Comparison of ENCODE assay signal across 8 cellular contexts in genomic region chr12:116737774-116738657, GRCh38. TPM values are rescaled to one million over a fixed set of nuclear protein-coding genes. Genes with fewer than 3 reads are reported as not detected.
DNase-seq lines count a peak whose midpoint lies in the region; ATAC-seq and TF ChIP-seq lines count a peak whose summit lies in the region.

TSS of gene RNFT2 (plus strand) at chr12:116738315. CDS start at chr12:116740498, 2,183 bp downstream.
TSS of gene SPRING1 (minus strand) at chr12:116738069. CDS start at chr12:116737900, 169 bp downstream.

- H3K27ac Mint-ChIP-seq in Calu3 (ENCODE audit: unreplicated experiment): peak within 1 kb of the TSS; percentile 69
- H3K27ac Mint-ChIP-seq in endothelial cell (ENCODE audit: unreplicated experiment): peak within 1 kb of the TSS; percentile 84
- H3K27ac Mint-ChIP-seq in mesothelial cell of epicardium: peak within 1 kb of the TSS; percentile 90

- H3K4me1 ChIP-seq in NT2/D1 (ENCODE audit: insufficient read depth, insufficient read length): no peaks in the 10 kb centered on the region

- H3K9me3 ChIP-seq in NT2/D1 (ENCODE audit: insufficient read depth, low read length): no peaks in the 10 kb centered on the region

- peak; percentile 99 for DNase-seq in Calu3
- DNase-seq in HUDEP-2 (lab: John Stamatoyannopoulos, UW; ENCODE audit: unreplicated experiment in 76 of 76): peak in 75 of 76 experiments; percentile 58 to 99 (median 97)
- peak; percentile 99 for DNase-seq in NT2/D1 (ENCODE audit: low read depth, low spot score)
- peak; percentile 99 for DNase-seq in activated CD8-positive, alpha-beta memory T cell treated with anti-CD3 and anti-CD28 coated beads, Interleukin-2, amount 50 U/mL, for 24 hours (ENCODE audit: extremely low read depth)
- DNase-seq in endothelial cell (ENCODE audit: low spot score): peak; percentile 98
- peak; percentile 97 to 98 for DNase-seq in mesothelial cell of epicardium (ENCODE audit: low spot score in 2 of 2, unreplicated experiment in 2 of 2)
- DNase-seq in stimulated activated CD8-positive, alpha-beta memory T cell treated with anti-CD3 and anti-CD28 coated beads, Interleukin-15, amount 100 ng/mL, for 48 hours (ENCODE audit: low read depth in 2 of 2): peak; percentile 98 to 99

- H3K36me3 ChIP-seq in NT2/D1 (ENCODE audit: insufficient read depth, insufficient read length, low read length): peaks cover 27% of the 10 kb centered on the region

- TF ChIP-seq CTCF in Calu3 (IDR thresholded peaks at IDR 0.05; ENCODE audit: unreplicated experiment): no peak
- no peak for TF ChIP-seq CTCF in endothelial cell (IDR thresholded peaks at IDR 0.05; ENCODE audit: unreplicated experiment)
- TF ChIP-seq CTCF in mesothelial cell of epicardium (IDR thresholded peaks at IDR 0.05; ENCODE audit: unreplicated experiment): peak; percentile 14

- peak within 1 kb of the TSS; percentile 98 for H3K9ac ChIP-seq in NT2/D1 (ENCODE audit: insufficient read length, low read depth)

- intact Hi-C loops in Calu3 (cut with micrococcal nuclease; ENCODE audit: unreplicated experiment): loop anchor here (1.0 to 10.0 kb wide), 4 partner anchors 79 to 217 kb away; partner anchors contain the start of gene HRK

- ATAC-seq in GM21381 (IDR thresholded peaks at IDR 0.05; ENCODE audit: unreplicated experiment): peak; percentile 96

- peak within 1 kb of the TSS; percentile 86 for H3K4me3 Mint-ChIP-seq in Calu3 (ENCODE audit: low read depth, unreplicated experiment)
- H3K4me3 Mint-ChIP-seq in endothelial cell (ENCODE audit: unreplicated experiment): peak within 1 kb of the TSS; percentile 97
- peak within 1 kb of the TSS; percentile 87 for H3K4me3 Mint-ChIP-seq in mesothelial cell of epicardium

- peaks cover 13% of the 10 kb centered on the region for H3K27me3 ChIP-seq in NT2/D1 (ENCODE audit: insufficient read depth, insufficient read length)

- H3K36me3 Mint-ChIP-seq in Calu3 (ENCODE audit: insufficient read depth, unreplicated experiment) (peaks cover 54% of the 10 kb centered on the region), endothelial cell (ENCODE audit: low read depth, unreplicated experiment) (peaks cover 6% of the 10 kb centered on the region), mesothelial cell of epicardium (peaks cover 15% of the 10 kb centered on the region)

- peak within 1 kb of the TSS; percentile 96 for H3K4me3 ChIP-seq in NT2/D1 (ENCODE audit: insufficient read length, low read depth)

- H3K9me3 Mint-ChIP-seq in Calu3 (ENCODE audit: low read depth, unreplicated experiment) (no peaks in the 10 kb centered on the region), endothelial cell (ENCODE audit: unreplicated experiment) (no peaks in the 10 kb centered on the region), mesothelial cell of epicardium (no peaks in the 10 kb centered on the region)

- H3K27me3 Mint-ChIP-seq in Calu3 (ENCODE audit: unreplicated experiment) (no peaks in the 10 kb centered on the region), endothelial cell (ENCODE audit: unreplicated experiment) (peaks cover 3% of the 10 kb centered on the region), mesothelial cell of epicardium (ENCODE audit: low read depth) (no peaks in the 10 kb centered on the region)

- CTCF ChIA-PET in Calu3 (lab: Charles Lee): no interaction called here

- no TSS peak for BruUV-seq in Calu3 (replicated peaks; lab: Mats Ljungman, UMichigan)

- H3K4me1 Mint-ChIP-seq in Calu3 (ENCODE audit: low read depth, unreplicated experiment) (peaks cover 31% of the 10 kb centered on the region), endothelial cell (ENCODE audit: unreplicated experiment) (peaks cover 3% of the 10 kb centered on the region), mesothelial cell of epicardium (peaks cover 18% of the 10 kb centered on the region)

RNA-seq across cellular contexts. Expression of gene RNFT2, which starts in this region (rescaled TPM):
- 22.5 and 32.0 TPM in 2 replicates for total RNA-seq in Calu3 (2022)
- 20.0 TPM for total RNA-seq in endothelial cell (ENCODE audit: unreplicated experiment)
- total RNA-seq in mesothelial cell of epicardium: 27.7 to 33.2 TPM (median 32.5 TPM) in 3 replicates

RNA-seq across cellular contexts. Expression of gene SPRING1, which starts in this region (rescaled TPM):
- total RNA-seq in Calu3 (2022) (62.1 and 87.4 TPM in 2 replicates), endothelial cell (ENCODE audit: unreplicated experiment) (73.8 TPM), mesothelial cell of epicardium (34.3 to 36.2 TPM (median 35.8 TPM) in 3 replicates)

Comparison
In these comparisons a context has a peak if more than half of its experiments do, and no peak if none do; other contexts are left out.
1. Peak in every context shown above with its lines: DNase-seq, ATAC-seq and H3K4me3 ChIP-seq.